ENCODE assay signal across 8 cellular contexts in the genomic region with DNA sequence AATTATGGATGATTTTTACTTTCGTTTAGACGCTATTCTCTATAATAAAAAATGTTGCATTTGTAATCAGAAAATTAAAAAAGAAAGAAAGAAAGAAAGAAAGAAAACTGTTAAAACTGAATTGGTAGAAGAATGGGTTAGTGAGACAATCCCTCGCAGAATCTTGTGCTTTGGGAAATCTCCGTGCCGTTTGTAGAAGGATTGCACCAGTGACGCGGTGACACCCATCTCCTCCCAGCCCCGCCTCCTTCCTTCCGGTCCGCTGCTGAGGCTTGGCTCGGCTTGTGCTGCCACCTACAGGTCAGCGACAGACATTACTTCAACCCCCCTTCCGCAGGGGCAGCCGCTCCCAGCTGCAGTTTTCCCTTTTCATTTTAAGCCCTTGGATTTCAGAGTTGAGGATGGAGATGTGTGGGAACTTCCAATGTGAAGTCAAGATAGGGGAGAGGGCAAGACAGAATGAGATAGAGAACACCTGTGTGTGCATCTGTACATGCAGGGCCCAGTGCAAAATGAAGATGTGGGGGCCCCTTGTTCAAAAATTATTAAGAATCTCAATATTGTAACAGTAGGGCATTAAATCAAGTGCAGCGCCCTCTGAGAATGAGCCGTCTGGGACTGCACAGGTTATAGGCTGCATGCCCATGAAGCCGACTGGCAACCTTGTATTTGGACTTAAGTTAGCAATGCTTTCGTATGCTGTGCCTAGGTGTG. TPM values are rescaled to one million over a fixed set of nuclear protein-coding genes. Genes with fewer than 3 reads are reported as not detected.
DNase-seq lines count a peak whose midpoint lies in the region; ATAC-seq, FAIRE-seq and TF ChIP-seq lines count a peak whose summit lies in the region.

No MANE protein-coding gene starts in this region.

- no peak overlapping the region for H3K9ac ChIP-seq in endodermal cell (ENCODE audit: extremely low read depth, low read length, poor library complexity, severe bottlenecking)

- peak overlapping the region; percentile 91 for H3K27ac Mint-ChIP-seq in endodermal cell

- no peaks in the 10 kb centered on the region for H3K9me3 ChIP-seq in endodermal cell (ENCODE audit: control insufficient read depth, low read length)

- H3K27ac ChIP-seq in endodermal cell (ENCODE audit: low read depth, low read length) = no peak overlapping the region

- 27 to 44% methylated on average over 7 to 18 of the region's 18 CpGs for WGBS in endodermal cell (ENCODE audit: insufficient coverage in 1 of 2, insufficient read length in 1 of 2), 2 experiments

- H3K27me3 ChIP-seq in endodermal cell (ENCODE audit: control insufficient read depth, insufficient read depth, low read length, poor library complexity, severe bottlenecking) = no peaks in the 10 kb centered on the region

- H3K4me1 Mint-ChIP-seq in endodermal cell = peaks cover 3% of the 10 kb centered on the region

- no peaks in the 10 kb centered on the region for H3K9me3 Mint-ChIP-seq in endodermal cell

- H3K4me1 ChIP-seq in endodermal cell (ENCODE audit: control insufficient read depth, insufficient read depth, low read length) = no peaks in the 10 kb centered on the region

- peak; percentile 57 for ATAC-seq in GM18868 (IDR thresholded peaks at IDR 0.05; ENCODE audit: unreplicated experiment)

- H3K4me3 Mint-ChIP-seq in endodermal cell = peak overlapping the region; percentile 63

- peak; percentile 42 for FAIRE-seq in HTR-8/SVneo (lab: Jason Lieb, UNC)

- no peaks in the 10 kb centered on the region for H3K36me3 Mint-ChIP-seq in endodermal cell (ENCODE audit: low read depth)

- H3K36me3 ChIP-seq in endodermal cell (ENCODE audit: control insufficient read depth, insufficient read depth, low read length) = no peaks in the 10 kb centered on the region

- TF ChIP-seq CTCF in endodermal cell (conservative IDR thresholded peaks at IDR 0.05) = peak; percentile 93

- H3K4me3 ChIP-seq in endodermal cell (ENCODE audit: low read length) = peak overlapping the region; percentile 57

- peak; percentile 73 for DNase-seq in 8988T
- peak; percentile 88 for DNase-seq in HTR-8/SVneo (ENCODE audit: insufficient read length, low spot score)
- DNase-seq in NOMO-1 treated with DMSO at 0.1 percent for 48 hours (lab: John Stamatoyannopoulos, UW; ENCODE audit: unreplicated experiment) = peak; percentile 86
- peak; percentile 73 to 81 (median 74) for DNase-seq in activated CD8-positive, alpha-beta memory T cell treated with anti-CD3 and anti-CD28 coated beads for 48 hours (ENCODE audit: low read depth in 2 of 3, low spot score in 2 of 3)
- DNase-seq in endodermal cell = peak; percentile 96
- DNase-seq in midbrain (lab: John Stamatoyannopoulos, UW) = peak; percentile 90
- DNase-seq in stimulated activated CD8-positive, alpha-beta memory T cell treated with anti-CD3 and anti-CD28 coated beads, Interleukin-15, amount 100 ng/mL, for 24 hours (ENCODE audit: low read depth) = peak; percentile 76

- peaks cover 3% of the 10 kb centered on the region for H3K27me3 Mint-ChIP-seq in endodermal cell (ENCODE audit: insufficient read depth)

RNA-seq across cellular contexts. Expression of a gene that starts 41.1 kb away (rescaled TPM):
- 10 to 100 TPM; 38.2 to 48.3 TPM for total RNA-seq in endodermal cell
- polyA plus RNA-seq in endodermal cell (2013, experiment 1 of 2) = 21.8 TPM
- 24.6 TPM for polyA plus RNA-seq in endodermal cell (2013, experiment 2 of 2)

RNA-seq across cellular contexts. Expression of a gene that starts 41.4 kb away (rescaled TPM):
- total RNA-seq in endodermal cell = 10 to 100 TPM; 71.7 to 74.6 TPM
- polyA plus RNA-seq in endodermal cell (2013, experiment 1 of 2) = 83.6 TPM
- polyA plus RNA-seq in endodermal cell (2013, experiment 2 of 2) = 77.0 TPM
